In the genomic region with DNA sequence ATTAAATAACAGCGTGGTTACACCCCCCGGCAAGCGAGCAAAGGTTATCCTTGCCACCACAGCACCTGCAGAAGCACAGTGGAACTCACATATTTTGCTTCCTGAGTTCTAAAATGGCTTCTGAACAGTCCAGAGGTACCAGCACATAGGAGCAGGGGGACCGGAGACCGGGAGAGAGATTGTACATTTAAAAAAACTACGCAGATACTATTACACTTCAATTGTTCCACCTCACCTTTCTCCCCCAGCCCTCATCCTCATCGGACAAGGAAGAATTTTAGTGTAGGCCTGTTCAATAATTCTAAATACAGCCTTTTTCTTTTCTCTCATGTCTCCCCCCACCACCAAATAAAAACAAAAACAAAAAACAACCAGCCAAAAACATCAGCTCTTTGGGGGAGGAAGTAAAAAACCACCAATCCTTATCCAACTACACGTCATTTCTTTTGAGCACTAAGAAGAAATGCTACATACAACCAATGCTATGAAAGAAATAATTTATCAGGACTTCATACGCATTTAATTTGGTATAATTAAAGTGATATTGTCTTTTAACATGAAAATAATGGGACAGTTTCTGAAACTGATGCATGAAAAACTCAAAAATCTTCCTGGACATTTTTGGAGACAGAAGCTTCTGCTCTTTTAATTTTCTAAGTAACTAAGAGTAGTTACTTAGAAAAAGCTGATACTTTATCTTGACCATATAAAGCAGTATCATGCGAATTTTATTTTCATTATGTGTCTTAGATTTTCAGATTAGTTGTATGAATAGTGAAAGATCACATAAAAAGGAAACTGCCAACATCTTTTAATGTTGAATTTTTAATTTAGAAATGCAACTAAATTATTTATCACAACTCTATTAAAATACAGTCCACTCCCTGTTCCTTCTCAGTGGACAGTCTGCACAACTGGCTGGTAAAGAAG, we compare ENCODE assay signal across 8 cellular contexts. TPM values are rescaled to one million over a fixed set of nuclear protein-coding genes. Genes with fewer than 3 reads are reported as not detected.
DNase-seq lines count a peak whose midpoint lies in the region; ATAC-seq and TF ChIP-seq lines count a peak whose summit lies in the region.

No MANE protein-coding gene starts in this region.

- H3K9me3 Mint-ChIP-seq in HFFc6: no peaks in the 10 kb centered on the region

- no peak for ATAC-seq in HG03342 (IDR thresholded peaks at IDR 0.05; ENCODE audit: unreplicated experiment)

- peak in 1 of 2 donors; percentile 44 for TF ChIP-seq POLR2A in Peyer's patch (IDR thresholded peaks at IDR 0.05)

- H3K4me3 ChIP-seq in Peyer's patch: peak overlapping the region in 3 of 4 donors; percentile 56 to 97 (median 90)
- H3K4me3 ChIP-seq in muscle layer of colon (ENCODE audit: low read depth in 1 of 2, low read length in 2 of 2): peak overlapping the region; percentile 85 to 94

- H3K4me1 Mint-ChIP-seq in HFFc6 (ENCODE audit: low read depth): peaks cover 48% of the 10 kb centered on the region

- peak overlapping the region; percentile 75 for H3K9ac ChIP-seq in muscle layer of colon (ENCODE audit: low read length)

- intact Hi-C loops in posterior cingulate gyrus (cut with DNase I): no loop called here

- H3K4me3 Mint-ChIP-seq in HFFc6: peak overlapping the region; percentile 91

- peak; percentile 4 for DNase-seq in CD1c-positive myeloid dendritic cell (ENCODE audit: extremely low spot score)
- no peak for DNase-seq in HFFc6
- DNase-seq in Peyer's patch: peak in 2 of 3 donors; percentile 60 to 69
- peak; percentile 16 for DNase-seq in dedifferentiated amniotic fluid mesenchymal stem cell (ENCODE audit: extremely low spot score)
- DNase-seq in posterior cingulate gyrus: no peak
- no peak for DNase-seq in activated effector memory CD4-positive, alpha-beta T cell treated with anti-CD3 and anti-CD28 coated beads, Interleukin-2, amount 50 U/mL, for 16 hours

- H3K27ac Mint-ChIP-seq in HFFc6: peak overlapping the region; percentile 84

- TF ChIP-seq CTCF in HFFc6 (IDR thresholded peaks at IDR 0.05) (no peak), Peyer's patch (IDR thresholded peaks at IDR 0.05) (no peak)

- H3K27me3 ChIP-seq in Peyer's patch (no peaks in the 10 kb centered on the region), muscle layer of colon (ENCODE audit: control insufficient read depth in 1 of 2, insufficient read depth in 2 of 2, low read length in 2 of 2) (no peaks in the 10 kb centered on the region)

- H3K4me1 ChIP-seq in Peyer's patch (peaks cover 0 to 9% (median 4%) of the 10 kb centered on the region in 4 donors), muscle layer of colon (ENCODE audit: insufficient read depth, low read length) (no peaks in the 10 kb centered on the region)

- peaks cover 5% of the 10 kb centered on the region for H3K36me3 Mint-ChIP-seq in HFFc6 (ENCODE audit: low read depth)

- H3K9me3 ChIP-seq in Peyer's patch (no peaks in the 10 kb centered on the region), muscle layer of colon (ENCODE audit: low read length) (no peaks in the 10 kb centered on the region)

- H3K27me3 Mint-ChIP-seq in HFFc6 (ENCODE audit: insufficient read depth): no peaks in the 10 kb centered on the region

- H3K27ac ChIP-seq in Peyer's patch (peak overlapping the region; percentile 77 to 96 (median 89)), muscle layer of colon (ENCODE audit: low read depth, low read length) (peak overlapping the region; percentile 89)

- H3K36me3 ChIP-seq in Peyer's patch (no peaks in the 10 kb centered on the region), muscle layer of colon (ENCODE audit: insufficient read depth, low read length) (no peaks in the 10 kb centered on the region)

RNA-seq across cellular contexts. Expression of gene CDKN2C, which starts 9.1 kb away (rescaled TPM):
- total RNA-seq in HFFc6 (2021; fragmentation: NEBNext Ultra II Directional; extraction: Animal tissue kit (Norgen Biotek cat#: 25700)): 10 to 100 TPM; 13.1 to 26.7 (median 24.9) TPM
- 10 to 100 TPM in 2 of 4 donors, 1 to 10 TPM in 2; 5.8 to 14.5 (median 9.5) TPM for total RNA-seq in Peyer's patch

RNA-seq across cellular contexts. Expression of gene FAF1, which starts 19.1 kb away (rescaled TPM):
- total RNA-seq in HFFc6 (2021; fragmentation: NEBNext Ultra II Directional; extraction: Animal tissue kit (Norgen Biotek cat#: 25700)): 10 to 100 TPM; 60.1 to 79.1 (median 67.8) TPM
- total RNA-seq in Peyer's patch: 10 to 100 TPM; 36.9 to 77.6 (median 48.3) TPM

Comparison
In these comparisons a context has a peak if more than half of its experiments do, and no peak if none do; other contexts are left out.
1. DNase-seq: peak in CD1c-positive myeloid dendritic cell (single experiment), Peyer's patch (2 of 3) and dedifferentiated amniotic fluid mesenchymal stem cell (single experiment); none in HFFc6 (single experiment), posterior cingulate gyrus (0 of 10) and activated effector memory CD4-positive, alpha-beta T cell treated with anti-CD3 and anti-CD28 coated beads, Interleukin-2, amount 50 U/mL, for 16 hours (single experiment).